ENCODE assay signal across 19 cellular contexts in the genomic region with DNA sequence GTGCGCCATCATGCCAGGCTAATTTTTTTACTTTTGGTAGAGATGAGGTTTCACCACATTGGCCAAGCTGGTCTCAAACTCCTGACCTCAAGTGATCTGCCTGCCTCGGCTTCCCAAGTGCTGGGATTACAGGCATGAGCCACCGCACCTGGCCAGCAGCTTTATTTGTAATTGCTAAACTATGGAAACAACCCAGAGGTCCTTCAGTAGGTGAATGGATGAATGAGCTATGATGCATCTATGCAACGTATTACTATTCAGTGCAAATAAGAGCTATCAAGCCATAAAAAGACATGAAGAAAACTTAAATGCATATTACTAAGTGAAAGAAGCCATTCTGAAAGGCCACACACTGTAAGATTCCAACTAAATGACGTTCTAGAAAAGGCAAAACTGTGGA.
"Had no signal": no experiment of that assay in that cellular context is flagged by ENCODE, and none has a peak within 500 bp of the region (broad histone marks: within the 10 kb centered on the region; RNA-seq: fewer than 3 reads in every experiment).

No MANE protein-coding gene starts in this region.

- H3K27me3 ChIP-seq: esophagus muscularis mucosa, gastroesophageal sphincter, heart right ventricle, ovary, suprapubic skin, transverse colon had no signal

- ATAC-seq: gastroesophageal sphincter; heart right ventricle; left ventricle myocardium superior; psoas muscle; right cardiac atrium; SK-N-SH treated with all-trans-retinoic acid at 6 μM for 48 hours; stimulated activated naive CD8-positive, alpha-beta T cell treated with anti-CD3 and anti-CD28 coated beads, Interleukin-15, amount 100 ng/mL, for 72 hours had no signal

- H3K4me1 ChIP-seq: esophagus muscularis mucosa, gastroesophageal sphincter, psoas muscle had no signal

- H3K27ac Mint-ChIP-seq: dendritic cell treated with granulocyte-macrophage colony-stimulating factor and Interleukin-4, amounts not matched to agents 40 ng/mL and 50 ng/mL, for 4 days had no signal

- H3K4me3 Mint-ChIP-seq: dendritic cell treated with granulocyte-macrophage colony-stimulating factor and Interleukin-4, amounts not matched to agents 40 ng/mL and 50 ng/mL, for 4 days; stimulated activated naive CD8-positive, alpha-beta T cell treated with anti-CD3 and anti-CD28 coated beads, Interleukin-15, amount 100 ng/mL, for 72 hours had no signal

- H3K27ac ChIP-seq: esophagus muscularis mucosa, gastroesophageal sphincter, heart right ventricle, ovary, psoas muscle, suprapubic skin, transverse colon had no signal

- H3K4me3 ChIP-seq: esophagus muscularis mucosa, gastroesophageal sphincter, heart right ventricle, ovary, psoas muscle, suprapubic skin, transverse colon had no signal

- H3K36me3 ChIP-seq: esophagus muscularis mucosa, gastroesophageal sphincter, heart right ventricle, ovary, suprapubic skin, transverse colon had no signal

- DNase-seq: activated CD4-positive, alpha-beta T cell treated with anti-CD3 and anti-CD28 coated beads, Interleukin-2, amount 50 U/mL, for 4 hours; activated naive CD4-positive, alpha-beta T cell; activated T-cell treated with anti-CD3 and anti-CD28 coated beads for 4 hours; amniotic stem cell; effector CD8-positive, alpha-beta T cell; heart right ventricle; left ventricle myocardium superior; ovary; psoas muscle; right cardiac atrium; stimulated activated CD4-positive, alpha-beta T cell treated with anti-CD3 and anti-CD28 coated beads, Interleukin-2, amount 100 ng/mL, for 48 hours; stimulated activated naive CD8-positive, alpha-beta T cell treated with anti-CD3 and anti-CD28 coated beads, Interleukin-15, amount 100 ng/mL, for 72 hours; T-helper 1 cell had no signal

- H3K9me3 ChIP-seq: esophagus muscularis mucosa, gastroesophageal sphincter, heart right ventricle, ovary, psoas muscle, suprapubic skin, transverse colon had no signal

- H3K27me3 Mint-ChIP-seq: stimulated activated naive CD8-positive, alpha-beta T cell treated with anti-CD3 and anti-CD28 coated beads, Interleukin-15, amount 100 ng/mL, for 72 hours had no signal
